18 cellular contexts compared by ENCODE assay signal in the genomic region with DNA sequence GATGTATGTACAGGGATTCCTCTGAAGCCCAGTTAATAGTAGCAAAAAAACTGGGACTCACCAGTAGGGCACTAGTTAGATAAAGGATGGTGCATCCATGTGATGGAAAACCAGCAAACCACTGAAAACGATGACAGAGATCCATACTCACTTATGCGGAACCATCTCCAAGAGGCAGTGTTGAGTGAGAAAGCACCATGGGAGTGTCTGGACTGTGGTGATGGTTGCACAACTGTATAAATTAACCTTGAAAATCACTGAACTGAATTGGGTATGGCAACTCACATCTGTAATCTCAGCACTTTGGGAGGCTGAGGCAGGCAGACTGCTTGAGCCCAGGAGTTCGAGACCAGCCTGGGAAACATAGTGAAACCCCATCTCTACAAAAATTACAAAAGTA. TPM values are rescaled to one million over a fixed set of nuclear protein-coding genes. Genes with fewer than 3 reads are reported as not detected.
DNase-seq lines count a peak whose midpoint lies in the region; ATAC-seq and FAIRE-seq lines count a peak whose summit lies in the region.
"Had no signal": no experiment of that assay in that cellular context is flagged by ENCODE, and none has a peak within 500 bp of the region (broad histone marks: within the 10 kb centered on the region; RNA-seq: fewer than 3 reads in every experiment).

No MANE protein-coding gene starts in this region.

- H3K36me3 Mint-ChIP-seq in activated T-helper 17 cell treated with anti-CD3 and anti-CD28 coated beads, Interleukin-2, amount 50 U/mL, for 72 hours (ENCODE audit: low read depth), result no peaks in the 10 kb centered on the region
- H3K36me3 Mint-ChIP-seq: CD8-positive, alpha-beta memory T cell had no signal

- DNase-seq in HTR-8/SVneo (ENCODE audit: insufficient read length, low spot score), result no peak
- DNase-seq in glomerular visceral epithelial cell (ENCODE audit: extremely low spot score), result peak; percentile 82
- no peak for DNase-seq in urothelium cell line (ENCODE audit: low spot score)
- DNase-seq in anterior cingulate cortex (lab: John Stamatoyannopoulos, UW), result no peak
- DNase-seq: AML-193; CD8-positive, alpha-beta memory T cell; MG63; NCI-H1092; NCI-H1436; NCI-H187 treated with DMSO at 0.1 percent for 48 hours; NCI-H2107; NCI-H446 treated with DMSO at 0.1 percent for 48 hours; NCI-H526 treated with DMSO at 0.1 percent for 48 hours; Right ventricle myocardium superior had no signal

- H3K27ac Mint-ChIP-seq in activated T-helper 17 cell treated with anti-CD3 and anti-CD28 coated beads, Interleukin-2, amount 50 U/mL, for 72 hours, result no peak overlapping the region
- H3K27ac Mint-ChIP-seq: CD8-positive, alpha-beta memory T cell had no signal

- no peak overlapping the region for H3K4me3 Mint-ChIP-seq in activated T-helper 17 cell treated with anti-CD3 and anti-CD28 coated beads, Interleukin-2, amount 50 U/mL, for 72 hours
- H3K4me3 Mint-ChIP-seq: CD8-positive, alpha-beta memory T cell had no signal

- peaks cover 7% of the 10 kb centered on the region for H3K27me3 Mint-ChIP-seq in activated T-helper 17 cell treated with anti-CD3 and anti-CD28 coated beads, Interleukin-2, amount 50 U/mL, for 72 hours

- peak; percentile 32 for ATAC-seq in activated T-helper 17 cell treated with anti-CD3 and anti-CD28 coated beads, Interleukin-2, amount 50 U/mL, for 72 hours (replicated peaks)
- ATAC-seq in GM19395 (IDR thresholded peaks at IDR 0.05; ENCODE audit: unreplicated experiment) (no peak), GM21723 (IDR thresholded peaks at IDR 0.05; ENCODE audit: unreplicated experiment) (no peak)

- peaks cover 6% of the 10 kb centered on the region for H3K4me1 Mint-ChIP-seq in activated T-helper 17 cell treated with anti-CD3 and anti-CD28 coated beads, Interleukin-2, amount 50 U/mL, for 72 hours

- FAIRE-seq in HTR-8/SVneo (lab: Jason Lieb, UNC) (peak; percentile 89), urothelium cell line (lab: Jason Lieb, UNC) (peak; percentile 79)
- FAIRE-seq: GM18507 had no signal

- no peaks in the 10 kb centered on the region for H3K9me3 Mint-ChIP-seq in activated T-helper 17 cell treated with anti-CD3 and anti-CD28 coated beads, Interleukin-2, amount 50 U/mL, for 72 hours
- H3K9me3 Mint-ChIP-seq: CD8-positive, alpha-beta memory T cell had no signal

RNA-seq across cellular contexts. Expression of a gene that starts 53.6 kb away (rescaled TPM):
- 100 to 1,000 TPM in 1 of 2 donors, 10 to 100 TPM in 1; 57.7 to 146 TPM for total RNA-seq in activated T-helper 17 cell treated with anti-CD3 and anti-CD28 coated beads, Interleukin-2, amount 50 U/mL, for 72 hours
